Comparison of ENCODE assay signal across 12 cellular contexts in the genomic region with DNA sequence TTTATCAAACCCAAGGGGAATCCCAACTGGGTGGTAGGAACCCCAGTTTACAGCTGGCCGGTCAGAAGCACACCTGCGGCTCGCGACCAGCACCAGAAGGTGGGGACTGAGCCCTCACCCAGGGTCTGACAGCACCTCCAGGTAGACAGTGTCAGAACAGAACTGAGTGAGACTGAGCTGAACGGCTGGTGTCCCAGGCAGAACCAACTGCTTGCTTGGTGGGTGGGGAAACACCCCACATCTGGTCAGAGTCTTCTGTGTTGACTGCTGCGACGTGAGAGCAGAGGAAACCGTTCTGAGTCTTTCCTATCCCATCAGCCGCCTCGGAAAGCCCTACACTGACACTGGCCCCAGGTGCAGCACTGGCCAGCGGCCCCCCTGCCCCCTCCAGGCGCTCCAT.
DNase-seq lines count a peak whose midpoint lies in the region; ATAC-seq, FAIRE-seq and TF ChIP-seq lines count a peak whose summit lies in the region.
"Had no signal": no experiment of that assay in that cellular context is flagged by ENCODE, and none has a peak within 500 bp of the region (broad histone marks: within the 10 kb centered on the region; RNA-seq: fewer than 3 reads in every experiment).

No MANE protein-coding gene starts in this region.

- CTCF ChIA-PET in activated naive CD4-positive, alpha-beta T cell treated with anti-CD3 and anti-CD28 coated beads for 36 hours (lab: Charles Lee), result no interaction called here

- H3K36me3 Mint-ChIP-seq in activated naive CD4-positive, alpha-beta T cell treated with anti-CD3 and anti-CD28 coated beads for 36 hours (ENCODE audit: low read depth), result no peaks in the 10 kb centered on the region

- intact Hi-C loops in activated naive CD4-positive, alpha-beta T cell treated with anti-CD3 and anti-CD28 coated beads for 36 hours (cut with micrococcal nuclease), result no loop called here
- intact Hi-C loops in gastrocnemius medialis (cut with DNase I; ENCODE audit: low total_unique reads), result no loop called here

- FAIRE-seq in urothelium cell line (lab: Jason Lieb, UNC) (peak; percentile 90), RCC 7860 (lab: Jason Lieb, UNC) (no peak)

- TF ChIP-seq POLR2A in gastrocnemius medialis (IDR thresholded peaks at IDR 0.05), result no peak

- H3K36me3 ChIP-seq in gastrocnemius medialis, result peaks cover 0 to 5% of the 10 kb centered on the region in 2 donors
- H3K36me3 ChIP-seq: prostate gland had no signal

- peak; percentile 18 for DNase-seq in activated naive CD4-positive, alpha-beta T cell treated with anti-CD3 and anti-CD28 coated beads for 36 hours
- DNase-seq in activated naive CD4-positive, alpha-beta T cell treated with Interleukin-2 at 50 U/mL for 16 hours, result no peak
- DNase-seq in urothelium cell line (ENCODE audit: low spot score), result no peak
- no peak for DNase-seq in NK-92 (lab: John Stamatoyannopoulos, UW; ENCODE audit: unreplicated experiment)
- DNase-seq in gastrocnemius medialis, result no peak
- DNase-seq in RCC 7860 (ENCODE audit: low spot score), result no peak
- DNase-seq: ACHN, NCI-H510A, T-helper 2 cell had no signal

- H3K27ac Mint-ChIP-seq in activated naive CD4-positive, alpha-beta T cell treated with anti-CD3 and anti-CD28 coated beads for 36 hours, result no peak overlapping the region

- peaks cover 0 to 17% of the 10 kb centered on the region in 2 donors for H3K4me1 ChIP-seq in gastrocnemius medialis
- H3K4me1 ChIP-seq: prostate gland had no signal

- no peak overlapping the region for H3K4me3 Mint-ChIP-seq in activated naive CD4-positive, alpha-beta T cell treated with anti-CD3 and anti-CD28 coated beads for 36 hours

- H3K9me3 Mint-ChIP-seq in activated naive CD4-positive, alpha-beta T cell treated with anti-CD3 and anti-CD28 coated beads for 36 hours, result no peaks in the 10 kb centered on the region

- H3K4me1 Mint-ChIP-seq in activated naive CD4-positive, alpha-beta T cell treated with anti-CD3 and anti-CD28 coated beads for 36 hours (ENCODE audit: low read depth), result peaks cover 8% of the 10 kb centered on the region

- no peak overlapping the region for H3K4me3 ChIP-seq in gastrocnemius medialis
- H3K4me3 ChIP-seq: prostate gland had no signal

- TF ChIP-seq CTCF in gastrocnemius medialis (IDR thresholded peaks at IDR 0.05 in 4 of 5, conservative IDR thresholded peaks at IDR 0.05 in 1 of 5), result no peak

- H3K9me3 ChIP-seq in gastrocnemius medialis, result no peaks in the 10 kb centered on the region
- H3K9me3 ChIP-seq: prostate gland had no signal

- in situ Hi-C loops in gastrocnemius medialis (cut with MboI; ENCODE audit: low sequenced_read_pairs in 4 of 4), result no loop called here

- ATAC-seq in HG02610 (IDR thresholded peaks at IDR 0.05; ENCODE audit: unreplicated experiment) (peak; percentile 93), HG03565 (IDR thresholded peaks at IDR 0.05; ENCODE audit: unreplicated experiment) (peak; percentile 80), gastrocnemius medialis (no peak)

- H3K27me3 Mint-ChIP-seq in activated naive CD4-positive, alpha-beta T cell treated with anti-CD3 and anti-CD28 coated beads for 36 hours (ENCODE audit: low read depth), result no peaks in the 10 kb centered on the region

- H3K27me3 ChIP-seq in gastrocnemius medialis, result no peaks in the 10 kb centered on the region

- no peak overlapping the region for H3K27ac ChIP-seq in gastrocnemius medialis
- H3K27ac ChIP-seq: prostate gland had no signal

Comparison
In these comparisons a context has a peak if more than half of its experiments do, and no peak if none do; other contexts are left out.
1. ATAC-seq: peak in HG02610 (single experiment) and HG03565 (single experiment); none in gastrocnemius medialis (0 of 2).